Comparison of ENCODE assay signal across 12 cellular contexts in the genomic region with DNA sequence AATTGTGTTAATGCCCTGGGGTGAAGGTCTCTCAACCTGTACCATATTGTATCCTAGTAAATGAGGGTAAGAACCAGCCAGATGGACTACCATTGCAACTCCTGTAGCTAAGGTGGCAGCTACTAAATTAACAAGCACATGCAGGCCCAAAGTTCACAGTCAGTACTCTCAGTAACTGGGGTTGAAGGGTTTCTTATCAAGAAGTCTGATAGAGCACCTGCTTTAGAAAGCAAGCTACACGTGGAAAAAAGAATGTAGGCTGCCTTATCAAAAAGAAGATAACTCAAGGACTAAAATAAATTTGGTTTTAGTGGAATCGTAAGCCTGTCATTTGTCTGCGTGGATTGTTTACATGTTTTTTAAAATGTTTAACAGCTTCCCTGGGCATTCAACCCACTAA. TPM values are rescaled to one million over a fixed set of nuclear protein-coding genes. Genes with fewer than 3 reads are reported as not detected.
DNase-seq lines count a peak whose midpoint lies in the region; ATAC-seq, FAIRE-seq and TF ChIP-seq lines count a peak whose summit lies in the region.
"Had no signal": no experiment of that assay in that cellular context is flagged by ENCODE, and none has a peak within 500 bp of the region (broad histone marks: within the 10 kb centered on the region; RNA-seq: fewer than 3 reads in every experiment).

No MANE protein-coding gene starts in this region.

- POLR2A ChIA-PET in activated CD4-positive, alpha-beta T cell treated with anti-CD3 and anti-CD28 coated beads for 36 hours (lab: Charles Lee) = interaction anchor here (0.7 to 3.3 kb wide), 4 partner anchors 8 to 36 kb away, joined by 3 to 14 read pairs (median 6); no protein-coding TSS in a partner anchor
- POLR2A ChIA-PET in activated CD8-positive, alpha-beta T cell treated with anti-CD3 and anti-CD28 coated beads, Interleukin-2, amount 10 ng/mL, durations not matched to agents 7 days and 5 days (lab: Charles Lee) = interaction anchor here (1.4 to 2.3 kb wide), 4 partner anchors 10 to 272 kb away, joined by 4 to 9 read pairs (median 5); partner anchors contain the start of gene MYL12A

- peaks cover 66% of the 10 kb centered on the region for H3K36me3 Mint-ChIP-seq in activated CD4-positive, alpha-beta T cell treated with anti-CD3 and anti-CD28 coated beads for 36 hours (ENCODE audit: low read depth)
- H3K36me3 Mint-ChIP-seq in activated CD8-positive, alpha-beta T cell treated with anti-CD3 and anti-CD28 coated beads, Interleukin-2, amount 10 ng/mL, durations not matched to agents 7 days and 5 days (ENCODE audit: low read depth) = peaks cover 64% of the 10 kb centered on the region
- H3K36me3 Mint-ChIP-seq in immature natural killer cell = peaks cover 0 to 11% (median 0%) of the 10 kb centered on the region in 3 donors
- peaks cover 65% of the 10 kb centered on the region for H3K36me3 Mint-ChIP-seq in stimulated activated effector memory CD8-positive, alpha-beta T cell treated with anti-CD3 and anti-CD28 coated beads, Interleukin-12 subunit alpha, Interleukin-12 subunit beta, amount 100 ng/mL, for 72 hours

- H3K9me3 Mint-ChIP-seq in activated CD4-positive, alpha-beta T cell treated with anti-CD3 and anti-CD28 coated beads for 36 hours (ENCODE audit: low read depth) = no peaks in the 10 kb centered on the region
- no peaks in the 10 kb centered on the region for H3K9me3 Mint-ChIP-seq in activated CD8-positive, alpha-beta T cell treated with anti-CD3 and anti-CD28 coated beads, Interleukin-2, amount 10 ng/mL, durations not matched to agents 7 days and 5 days (ENCODE audit: insufficient read depth)
- no peaks in the 10 kb centered on the region for H3K9me3 Mint-ChIP-seq in immature natural killer cell
- no peaks in the 10 kb centered on the region for H3K9me3 Mint-ChIP-seq in stimulated activated effector memory CD8-positive, alpha-beta T cell treated with anti-CD3 and anti-CD28 coated beads, Interleukin-12 subunit alpha, Interleukin-12 subunit beta, amount 100 ng/mL, for 72 hours

- DNase-seq in activated CD4-positive, alpha-beta T cell treated with anti-CD3 and anti-CD28 coated beads for 36 hours = no peak
- no peak for DNase-seq in activated CD4-positive, alpha-beta T cell treated with anti-CD3 and anti-CD28 coated beads for 48 hours
- no peak for DNase-seq in activated CD8-positive, alpha-beta T cell treated with anti-CD3 and anti-CD28 coated beads, Interleukin-2, amount 10 ng/mL, durations not matched to agents 7 days and 5 days
- no peak for DNase-seq in immature natural killer cell
- no peak for DNase-seq in stimulated activated effector memory CD8-positive, alpha-beta T cell treated with anti-CD3 and anti-CD28 coated beads, Interleukin-12 subunit alpha, Interleukin-12 subunit beta, amount 100 ng/mL, for 72 hours (ENCODE audit: low spot score in 2 of 2)
- no peak for DNase-seq in head of caudate nucleus
- no peak for DNase-seq in GM12892 (ENCODE audit: insufficient read length)
- DNase-seq: 8988T, anterior cingulate cortex, mesendoderm, NCI-H2107 had no signal

- ATAC-seq in activated CD4-positive, alpha-beta T cell treated with anti-CD3 and anti-CD28 coated beads for 36 hours = no peak
- no peak for ATAC-seq in activated CD8-positive, alpha-beta T cell treated with anti-CD3 and anti-CD28 coated beads, Interleukin-2, amount 10 ng/mL, durations not matched to agents 7 days and 5 days
- no peak for ATAC-seq in stimulated activated effector memory CD8-positive, alpha-beta T cell treated with anti-CD3 and anti-CD28 coated beads, Interleukin-12 subunit alpha, Interleukin-12 subunit beta, amount 100 ng/mL, for 72 hours
- no peak for ATAC-seq in GM18858 (IDR thresholded peaks at IDR 0.05; ENCODE audit: unreplicated experiment)

- intact Hi-C loops in activated CD4-positive, alpha-beta T cell treated with anti-CD3 and anti-CD28 coated beads for 36 hours (cut with DNase I, micrococcal nuclease) = loop anchor here in 1 of 2 experiments (5.0 kb wide), 1 partner anchor 616 kb away; no protein-coding TSS in a partner anchor
- intact Hi-C loops in head of caudate nucleus (cut with DNase I) = no loop called here

- no peak for TF ChIP-seq POLR2A in GM12892 (IDR thresholded peaks at IDR 0.05; ENCODE audit: low read depth, low read length)

- CTCF ChIA-PET in activated CD4-positive, alpha-beta T cell treated with anti-CD3 and anti-CD28 coated beads for 36 hours (lab: Charles Lee) = interaction anchor here (0.8 to 5.1 kb wide), 8 partner anchors 7 to 175 kb away, joined by 3 to 41 read pairs (median 8); no protein-coding TSS in a partner anchor
- CTCF ChIA-PET in activated CD8-positive, alpha-beta T cell treated with anti-CD3 and anti-CD28 coated beads, Interleukin-2, amount 10 ng/mL, durations not matched to agents 7 days and 5 days (lab: Charles Lee) = interaction anchor here (1.1 to 8.2 kb wide), 4 partner anchors 10 to 270 kb away, joined by 4 to 92 read pairs (median 48); no protein-coding TSS in a partner anchor

- no peak for FAIRE-seq in GM12892 (lab: Jason Lieb, UNC)

- H3K4me1 Mint-ChIP-seq in activated CD4-positive, alpha-beta T cell treated with anti-CD3 and anti-CD28 coated beads for 36 hours = peaks cover 91% of the 10 kb centered on the region
- peaks cover 87% of the 10 kb centered on the region for H3K4me1 Mint-ChIP-seq in activated CD8-positive, alpha-beta T cell treated with anti-CD3 and anti-CD28 coated beads, Interleukin-2, amount 10 ng/mL, durations not matched to agents 7 days and 5 days (ENCODE audit: low read depth)
- H3K4me1 Mint-ChIP-seq in immature natural killer cell = peaks cover 87 to 92% of the 10 kb centered on the region in 2 donors
- peaks cover 79% of the 10 kb centered on the region for H3K4me1 Mint-ChIP-seq in stimulated activated effector memory CD8-positive, alpha-beta T cell treated with anti-CD3 and anti-CD28 coated beads, Interleukin-12 subunit alpha, Interleukin-12 subunit beta, amount 100 ng/mL, for 72 hours

- peak overlapping the region; percentile 98 for H3K27ac Mint-ChIP-seq in activated CD4-positive, alpha-beta T cell treated with anti-CD3 and anti-CD28 coated beads for 36 hours
- H3K27ac Mint-ChIP-seq in activated CD8-positive, alpha-beta T cell treated with anti-CD3 and anti-CD28 coated beads, Interleukin-2, amount 10 ng/mL, durations not matched to agents 7 days and 5 days = peak overlapping the region; percentile 30
- H3K27ac Mint-ChIP-seq in immature natural killer cell = peak overlapping the region; percentile 86 to 94 (median 90)
- peak overlapping the region; percentile 87 for H3K27ac Mint-ChIP-seq in stimulated activated effector memory CD8-positive, alpha-beta T cell treated with anti-CD3 and anti-CD28 coated beads, Interleukin-12 subunit alpha, Interleukin-12 subunit beta, amount 100 ng/mL, for 72 hours

- peak overlapping the region; percentile 74 for H3K4me3 Mint-ChIP-seq in activated CD4-positive, alpha-beta T cell treated with anti-CD3 and anti-CD28 coated beads for 36 hours
- no peak overlapping the region for H3K4me3 Mint-ChIP-seq in activated CD8-positive, alpha-beta T cell treated with anti-CD3 and anti-CD28 coated beads, Interleukin-2, amount 10 ng/mL, durations not matched to agents 7 days and 5 days
- H3K4me3 Mint-ChIP-seq in immature natural killer cell = peak overlapping the region; percentile 1 to 44 (median 15)
- H3K4me3 Mint-ChIP-seq in stimulated activated effector memory CD8-positive, alpha-beta T cell treated with anti-CD3 and anti-CD28 coated beads, Interleukin-12 subunit alpha, Interleukin-12 subunit beta, amount 100 ng/mL, for 72 hours = peak overlapping the region; percentile 68

- H3K27me3 Mint-ChIP-seq in activated CD4-positive, alpha-beta T cell treated with anti-CD3 and anti-CD28 coated beads for 36 hours = no peaks in the 10 kb centered on the region
- H3K27me3 Mint-ChIP-seq in activated CD8-positive, alpha-beta T cell treated with anti-CD3 and anti-CD28 coated beads, Interleukin-2, amount 10 ng/mL, durations not matched to agents 7 days and 5 days (ENCODE audit: low read depth) = no peaks in the 10 kb centered on the region
- H3K27me3 Mint-ChIP-seq in immature natural killer cell (ENCODE audit: low read depth in 3 of 3) = peaks cover 2 to 12% (median 8%) of the 10 kb centered on the region in 3 donors

RNA-seq across cellular contexts. Expression of gene LPIN2, which starts 36.7 kb away (rescaled TPM):
- total RNA-seq in activated CD4-positive, alpha-beta T cell treated with anti-CD3 and anti-CD28 coated beads for 36 hours = 10 to 100 TPM; 82.6 to 95.3 TPM
- 10 to 100 TPM; 77.5 TPM for total RNA-seq in activated CD8-positive, alpha-beta T cell treated with anti-CD3 and anti-CD28 coated beads, Interleukin-2, amount 10 ng/mL, durations not matched to agents 7 days and 5 days
- 10 to 100 TPM; 17.3 to 80.1 (median 31.0) TPM for polyA plus RNA-seq in immature natural killer cell
- 14.6 TPM for polyA plus RNA-seq in GM12892 (2012; ENCODE audit: missing spikeins)

Comparison
In these comparisons a context has a peak if more than half of its experiments do, and no peak if none do; other contexts are left out.
1. H3K27ac Mint-ChIP-seq: peak in every context shown above with its lines; median percentile 98 in activated CD4-positive, alpha-beta T cell treated with anti-CD3 and anti-CD28 coated beads for 36 hours; 90 in immature natural killer cell; 87 in stimulated activated effector memory CD8-positive, alpha-beta T cell treated with anti-CD3 and anti-CD28 coated beads, Interleukin-12 subunit alpha, Interleukin-12 subunit beta, amount 100 ng/mL, for 72 hours; 30 in activated CD8-positive, alpha-beta T cell treated with anti-CD3 and anti-CD28 coated beads, Interleukin-2, amount 10 ng/mL, durations not matched to agents 7 days and 5 days.